26 cellular contexts compared by ENCODE assay signal in the genomic region with DNA sequence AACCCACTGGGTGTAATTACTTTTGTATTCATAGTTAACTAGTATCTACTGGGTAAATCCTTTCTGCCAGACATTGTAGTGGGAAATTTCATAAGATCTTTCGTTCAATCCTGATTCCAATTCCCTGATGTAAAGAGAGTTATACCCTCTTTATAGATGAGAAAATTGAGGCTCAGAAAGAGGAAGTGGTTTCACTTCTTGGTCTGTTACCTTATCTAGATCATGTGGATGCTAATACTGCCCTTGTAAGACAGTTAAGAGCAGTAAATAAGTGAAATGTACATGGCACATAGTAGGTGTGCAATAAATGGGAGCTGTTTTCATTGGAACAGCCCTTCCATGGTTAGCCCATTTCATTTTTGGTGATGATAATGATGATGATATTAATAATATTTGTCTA. TPM values are rescaled to one million over a fixed set of nuclear protein-coding genes. Genes with fewer than 3 reads are reported as not detected.
A peak's percentile ranks its signal among the peaks of the same experiment; 100 is the strongest.
DNase-seq lines count a peak whose midpoint lies in the region; ATAC-seq, FAIRE-seq and TF ChIP-seq lines count a peak whose summit lies in the region.
"Had no signal": no experiment of that assay in that cellular context is flagged by ENCODE, and none has a peak within 500 bp of the region (broad histone marks: within the 10 kb centered on the region; RNA-seq: fewer than 3 reads in every experiment).

No MANE protein-coding gene starts in this region.

- H3K9ac ChIP-seq in GM23248, result no peak overlapping the region
- no peak overlapping the region for H3K9ac ChIP-seq in K562 (ENCODE audit: insufficient read depth in 1 of 2, low read depth in 2 of 2, low read length in 2 of 2)

- POLR2A ChIA-PET in K562 (lab: Yijun Ruan, JAX), result no interaction called here

- in situ Hi-C loops in GM23248 (cut with MboI) (no loop called here), K562 (cut with MboI) (no loop called here), gastrocnemius medialis (cut with MboI; ENCODE audit: low sequenced_read_pairs in 4 of 4) (no loop called here)

- H3K79me2 ChIP-seq in GM23248 (ENCODE audit: insufficient read depth) (peaks cover 100% of the 10 kb centered on the region), K562 (ENCODE audit: control insufficient read depth, insufficient read depth, low read length) (no peaks in the 10 kb centered on the region)

- no peaks in the 10 kb centered on the region for H3K9me3 ChIP-seq in GM23248 (ENCODE audit: low read depth)
- H3K9me3 ChIP-seq in K562 (replicated peaks; ENCODE audit: control insufficient read depth, insufficient read depth, low read depth, low read length), result no peaks in the 10 kb centered on the region
- no peaks in the 10 kb centered on the region for H3K9me3 ChIP-seq in gastrocnemius medialis
- no peaks in the 10 kb centered on the region for H3K9me3 ChIP-seq in tibial artery
- H3K9me3 ChIP-seq: A549, Caco-2, SJSA1 had no signal

- intact Hi-C loops in K562 (cut with micrococcal nuclease), result no loop called here
- intact Hi-C loops in gastrocnemius medialis (cut with DNase I; ENCODE audit: low total_unique reads), result no loop called here
- intact Hi-C loops in tibial artery (cut with DNase I; ENCODE audit: low total_unique reads), result no loop called here

- no TSS peak for BruUV-seq in K562 (replicated peaks; lab: Mats Ljungman, UMichigan)

- 41 to 45% methylated on average over 1 of the region's 1 CpG for WGBS in GM23248 (ENCODE audit: low coverage in 1 of 2, low lambda C conversion rate in 2 of 2, missing lambda C conversion rate in 2 of 2), 2 experiments
- 0% methylated on average over 1 of the region's 1 CpG for WGBS in K562 (ENCODE audit: insufficient coverage, low coverage, missing lambda C conversion rate)

- peaks cover 62% of the 10 kb centered on the region for H3K36me3 ChIP-seq in GM23248 (ENCODE audit: low read depth)
- H3K36me3 ChIP-seq in K562 (ENCODE audit: control insufficient read depth, insufficient read depth, low read length), result no peaks in the 10 kb centered on the region
- H3K36me3 ChIP-seq in gastrocnemius medialis, result no peaks in the 10 kb centered on the region
- peaks cover 0 to 7% (median 3%) of the 10 kb centered on the region in 3 donors for H3K36me3 ChIP-seq in tibial artery

- no peak for FAIRE-seq in K562 (lab: Jason Lieb, UNC)
- FAIRE-seq: A549, G401.6 had no signal

- TF ChIP-seq EP300 in K562 (IDR thresholded peaks at IDR 0.05; ENCODE audit: low read length), result no peak

- no peak overlapping the region for H3K4me2 ChIP-seq in GM23248 (ENCODE audit: unreplicated experiment)
- H3K4me2 ChIP-seq in K562 (ENCODE audit: insufficient read depth, low read length), result no peak overlapping the region
- H3K4me2 ChIP-seq: A549, GM23338, PC-9 had no signal

- H3K4me1 ChIP-seq in GM23248 (ENCODE audit: insufficient read depth), result peaks cover 29% of the 10 kb centered on the region
- peaks cover 4 to 9% of the 10 kb centered on the region in 2 experiments; a peak in 3 of 5 replicates for H3K4me1 ChIP-seq in K562 (replicated peaks in 1 of 2; ENCODE audit: control insufficient read depth in 2 of 2, insufficient read depth in 2 of 2, low read length in 2 of 2)
- peaks cover 52 to 70% of the 10 kb centered on the region in 2 donors for H3K4me1 ChIP-seq in gastrocnemius medialis
- H3K4me1 ChIP-seq in tibial artery, result peaks cover 5 to 89% (median 71%) of the 10 kb centered on the region in 4 donors
- H3K4me1 ChIP-seq: A549, Caco-2, SJSA1 had no signal

- H3K9me1 ChIP-seq in K562 (ENCODE audit: control insufficient read depth, insufficient read depth, low read length), result no peaks in the 10 kb centered on the region

- no peaks in the 10 kb centered on the region for H3K27me3 ChIP-seq in GM23248 (replicated peaks; ENCODE audit: insufficient read depth)
- H3K27me3 ChIP-seq in K562 (ENCODE audit: control insufficient read depth in 2 of 2, insufficient read depth in 2 of 2, low read length in 2 of 2), result peaks cover 0 to 22% of the 10 kb centered on the region in 2 experiments; a peak in 2 of 5 replicates
- H3K27me3 ChIP-seq in gastrocnemius medialis, result peaks cover 0 to 2% (median 0%) of the 10 kb centered on the region in 3 donors
- no peaks in the 10 kb centered on the region for H3K27me3 ChIP-seq in tibial artery
- H3K27me3 ChIP-seq: SJSA1 had no signal

- H4K20me1 ChIP-seq in GM23248 (ENCODE audit: insufficient read depth), result peaks cover 48% of the 10 kb centered on the region
- no peaks in the 10 kb centered on the region for H4K20me1 ChIP-seq in K562 (replicated peaks; ENCODE audit: control insufficient read depth, insufficient read depth, low read length)

- TF ChIP-seq CTCF in K562 (IDR thresholded peaks at IDR 0.05 in 2 of 3, conservative IDR thresholded peaks at IDR 0.05 in 1 of 3; ENCODE audit: insufficient read depth in 2 of 3, low read depth in 1 of 3, low read length in 3 of 3) (no peak), gastrocnemius medialis (IDR thresholded peaks at IDR 0.05 in 4 of 5, conservative IDR thresholded peaks at IDR 0.05 in 1 of 5) (no peak), tibial artery (IDR thresholded peaks at IDR 0.05) (no peak)

- H3K4me3 ChIP-seq in GM23248 (no peak overlapping the region), K562 (no peak overlapping the region), gastrocnemius medialis (no peak overlapping the region), tibial artery (no peak overlapping the region)
- H3K4me3 ChIP-seq: A549, GM23338, PC-9, SJSA1 had no signal

- TF ChIP-seq RAD21 in K562 (CRISPR knock-in tag; conservative IDR thresholded peaks at IDR 0.05 in 1 of 2, IDR thresholded peaks at IDR 0.05 in 1 of 2), result no peak

- no peak overlapping the region for H2AFZ ChIP-seq in GM23248
- no peak overlapping the region for H2AFZ ChIP-seq in K562 (ENCODE audit: low read depth, low read length)
- H2AFZ ChIP-seq: GM23338, PC-9 had no signal

- H3K9me2 ChIP-seq in GM23248 (ENCODE audit: insufficient read depth), result no peaks in the 10 kb centered on the region

- CTCF ChIA-PET in K562 (lab: Yijun Ruan, JAX; ENCODE audit: low intra/inter-chr PET ratio), result no interaction called here

- H3K27ac ChIP-seq in GM23248, result peak overlapping the region; percentile 60
- H3K27ac ChIP-seq in K562 (ENCODE audit: extremely low read depth, low read depth, low read length), result no peak overlapping the region
- H3K27ac ChIP-seq in gastrocnemius medialis, result peak overlapping the region; percentile 20 to 79 (median 54)
- H3K27ac ChIP-seq in tibial artery, result peak overlapping the region; percentile 78 to 96
- H3K27ac ChIP-seq: A549, PC-9, SJSA1 had no signal

- ATAC-seq in K562 (no peak), gastrocnemius medialis (no peak), GM18511 (IDR thresholded peaks at IDR 0.05; ENCODE audit: unreplicated experiment) (no peak)
- ATAC-seq: A549, GM23338 had no signal

- TF ChIP-seq POLR2A in K562 (conservative IDR thresholded peaks at IDR 0.05), result no peak
- no peak for TF ChIP-seq POLR2A in gastrocnemius medialis (IDR thresholded peaks at IDR 0.05)

- H3F3A ChIP-seq in GM23248 (ENCODE audit: insufficient read depth), result peaks cover 100% of the 10 kb centered on the region

- DNase-seq in GM23248, result no peak
- DNase-seq in K562 (ENCODE audit: extremely low read depth in 1 of 4, low spot score in 3 of 4), result no peak
- DNase-seq in gastrocnemius medialis, result no peak
- DNase-seq in tibial artery, result no peak
- no peak for DNase-seq in AG08395 (ENCODE audit: low spot score)
- DNase-seq in COR-L47 (lab: John Stamatoyannopoulos, UW), result no peak
- DNase-seq: C1 segment of cervical spinal cord; Caco-2; CD4-positive, alpha-beta memory T cell; H9; IMR-90; NCI-H1048; NCI-H1417; NCI-H1694; NCI-H2029 treated with DMSO at 0.1 percent for 48 hours; NCI-H446 treated with DMSO at 0.1 percent for 48 hours; NCI-H526; NCI-H82; NK-92 treated with Interleukin-12 subunit alpha and Interleukin-12 subunit beta, amount 100 ng/mL, for 24 hours; PC-9; Right ventricle myocardium superior had no signal

TF ChIP-seq in K562, 482 proteins besides CTCF, POLR2A, EP300 and RAD21 (continues in another document):
- TF ChIP-seq ZKSCAN1 (IDR thresholded peaks at IDR 0.05; ENCODE audit: low read depth, low read length) (peak; percentile 93), ADNP (tag; IDR thresholded peaks at IDR 0.05) (peak; percentile 39; the same call in 1 of the 2 replicates), SPI1 (IDR thresholded peaks at IDR 0.05; ENCODE audit: borderline replicate concordance, low read depth, low read length) (peak; percentile 92), RBM25 (IDR thresholded peaks at IDR 0.05; ENCODE audit: low read depth, low read length, severe bottlenecking) (peak; percentile 64)

RNA-seq across cellular contexts. Expression of a gene that starts 46.7 kb away (rescaled TPM):
- total RNA-seq in GM23248 (2014; rRNA removed; shearing (Covaris generic)), result 1,244 and 1,254 TPM in 2 replicates
- polyA plus RNA-seq in GM23248 (2016; fragmentation: Nextera tagmentation; extraction: Ambion mirVana) (1,465 and 1,490 TPM in 2 replicates), K562 (2011; rRNA removed) (0.20 and 0.24 TPM in 2 replicates), K562 (2014; fragmentation: Illumina TruSeq; extraction: Trizol) (0.25 and 0.28 TPM in 2 replicates), K562 (2014; fragmentation: Nextera tagmentation; extraction: Ambion mirVana) (under 1 TPM; 0.10 to 0.20 TPM), K562 (2014; rRNA removed) (0.07 and 0.20 TPM in 2 replicates)
- 0.21 and 0.25 TPM in 2 replicates for total RNA-seq in K562 (2011; cell fraction: chromatin; rRNA removed; ENCODE audit: low replicate concordance)
- 0.13 and 0.50 TPM in 2 replicates for total RNA-seq in K562 (2011; cell fraction: nucleolus; rRNA removed)
- total RNA-seq in K562 (2011; cell fraction: nucleoplasm; rRNA removed), result 0.29 and 0.84 TPM in 2 replicates
- total RNA-seq in K562 (2014; rRNA removed) (0.14 and 0.16 TPM in 2 replicates), K562 (2014; rRNA removed; fragmentation: Illumina TruSeq; extraction: Trizol) (0.18 and 0.19 TPM in 2 replicates), K562 (2015; rRNA removed; fragmentation: Illumina TruSeq; extraction: Trizol) (0.07 and 0.15 TPM in 2 replicates), K562 (2021) (0.73 and 0.89 TPM in 2 replicates), gastrocnemius medialis (100 to 1,000 TPM; 102 to 247 (median 144) TPM)
- 0.12 and 0.22 TPM in 2 replicates for polyA plus RNA-seq in K562 (2011; cell fraction: cytosol; rRNA removed)
- 0.09 and 0.10 TPM in 2 replicates for polyA plus RNA-seq in K562 (2011; cell fraction: nucleus; rRNA removed)
- 0.74 and 1.3 TPM in 2 replicates for polyA plus RNA-seq in K562 (2012)
- polyA minus RNA-seq in K562 (2011; rRNA and poly(A)+ RNA removed), result 0.28 and 0.30 TPM in 2 replicates
- polyA minus RNA-seq in K562 (2011; cell fraction: cytosol; rRNA and poly(A)+ RNA removed), result 0.19 and 0.36 TPM in 2 replicates
- polyA minus RNA-seq in K562 (2011; cell fraction: nucleus; rRNA and poly(A)+ RNA removed), result 0.11 and 0.13 TPM in 2 replicates
- polyA plus RNA-seq: CD4-positive, alpha-beta memory T cell had no signal

Comparison
In these comparisons a context has a peak if more than half of its experiments do, and no peak if none do; other contexts are left out.
1. RNA of a gene that starts 46.7 kb away (total RNA-seq): 1,244 to 1,254 TPM in GM23248 and 102 to 247 TPM in gastrocnemius medialis; 0.07 to 0.89 TPM in K562; every median in the first group is over 10 times any median in the second.